In the genomic region with DNA sequence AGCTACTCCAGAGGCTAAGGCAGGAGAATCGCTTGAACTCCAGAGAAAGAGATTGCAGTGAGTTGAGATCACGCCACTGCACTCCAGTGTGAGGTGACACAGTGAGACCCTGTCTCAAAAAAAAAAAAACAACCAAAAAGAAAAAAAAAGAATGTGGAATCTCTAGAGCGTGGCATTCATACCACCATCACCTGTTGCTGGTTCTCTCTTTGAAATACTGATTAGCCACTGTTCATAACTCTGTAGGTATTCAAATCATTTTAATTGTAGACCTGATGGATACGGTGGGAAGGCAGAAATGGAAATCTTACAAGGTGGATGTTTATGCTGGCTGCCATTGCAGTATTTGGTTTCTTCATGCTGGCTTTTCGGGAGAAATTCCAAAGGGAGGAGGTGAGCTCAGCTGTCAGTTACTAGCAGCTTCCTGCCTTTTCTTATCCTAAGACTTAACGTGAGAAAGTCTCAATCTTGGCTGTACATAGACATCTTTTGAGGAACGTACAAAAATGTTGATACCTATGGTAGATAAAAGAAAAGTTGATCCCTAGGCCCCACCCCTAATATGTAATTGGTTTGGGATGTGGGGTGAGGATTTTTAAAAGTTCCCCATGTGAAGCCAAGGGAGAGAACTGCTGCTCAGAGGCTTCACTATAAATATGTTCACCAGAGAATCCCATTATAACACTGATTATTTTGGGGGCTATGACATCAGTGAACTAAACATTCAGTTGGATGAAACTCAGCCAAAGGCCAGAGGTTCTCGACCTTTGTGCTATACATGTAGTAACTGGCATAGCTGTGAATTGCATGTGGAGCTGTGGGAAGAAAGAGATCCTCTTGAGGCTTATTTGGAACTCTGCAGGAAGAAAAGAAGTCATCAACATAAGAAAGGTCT, we compare ENCODE assay signal across 2 cellular contexts.
TF ChIP-seq lines count a peak whose summit lies in the region.

No MANE protein-coding gene starts in this region.

TF ChIP-seq in GM23338, 12 proteins besides CTCF, POLR2A, EP300 and RAD21 (continues in another document):
- no peak for TF ChIP-seq NANOG (IDR thresholded peaks at IDR 0.05; ENCODE audit: borderline replicate concordance)
- no peak for TF ChIP-seq ZNF114 (CRISPR knock-in tag; IDR thresholded peaks at IDR 0.05)
- TF ChIP-seq, protein P1, sequence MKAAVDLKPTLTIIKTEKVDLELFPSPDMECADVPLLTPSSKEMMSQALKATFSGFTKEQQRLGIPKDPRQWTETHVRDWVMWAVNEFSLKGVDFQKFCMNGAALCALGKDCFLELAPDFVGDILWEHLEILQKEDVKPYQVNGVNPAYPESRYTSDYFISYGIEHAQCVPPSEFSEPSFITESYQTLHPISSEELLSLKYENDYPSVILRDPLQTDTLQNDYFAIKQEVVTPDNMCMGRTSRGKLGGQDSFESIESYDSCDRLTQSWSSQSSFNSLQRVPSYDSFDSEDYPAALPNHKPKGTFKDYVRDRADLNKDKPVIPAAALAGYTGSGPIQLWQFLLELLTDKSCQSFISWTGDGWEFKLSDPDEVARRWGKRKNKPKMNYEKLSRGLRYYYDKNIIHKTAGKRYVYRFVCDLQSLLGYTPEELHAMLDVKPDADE (IDR thresholded peaks at IDR 0.05): no peak
- TF ChIP-seq, protein P2, sequence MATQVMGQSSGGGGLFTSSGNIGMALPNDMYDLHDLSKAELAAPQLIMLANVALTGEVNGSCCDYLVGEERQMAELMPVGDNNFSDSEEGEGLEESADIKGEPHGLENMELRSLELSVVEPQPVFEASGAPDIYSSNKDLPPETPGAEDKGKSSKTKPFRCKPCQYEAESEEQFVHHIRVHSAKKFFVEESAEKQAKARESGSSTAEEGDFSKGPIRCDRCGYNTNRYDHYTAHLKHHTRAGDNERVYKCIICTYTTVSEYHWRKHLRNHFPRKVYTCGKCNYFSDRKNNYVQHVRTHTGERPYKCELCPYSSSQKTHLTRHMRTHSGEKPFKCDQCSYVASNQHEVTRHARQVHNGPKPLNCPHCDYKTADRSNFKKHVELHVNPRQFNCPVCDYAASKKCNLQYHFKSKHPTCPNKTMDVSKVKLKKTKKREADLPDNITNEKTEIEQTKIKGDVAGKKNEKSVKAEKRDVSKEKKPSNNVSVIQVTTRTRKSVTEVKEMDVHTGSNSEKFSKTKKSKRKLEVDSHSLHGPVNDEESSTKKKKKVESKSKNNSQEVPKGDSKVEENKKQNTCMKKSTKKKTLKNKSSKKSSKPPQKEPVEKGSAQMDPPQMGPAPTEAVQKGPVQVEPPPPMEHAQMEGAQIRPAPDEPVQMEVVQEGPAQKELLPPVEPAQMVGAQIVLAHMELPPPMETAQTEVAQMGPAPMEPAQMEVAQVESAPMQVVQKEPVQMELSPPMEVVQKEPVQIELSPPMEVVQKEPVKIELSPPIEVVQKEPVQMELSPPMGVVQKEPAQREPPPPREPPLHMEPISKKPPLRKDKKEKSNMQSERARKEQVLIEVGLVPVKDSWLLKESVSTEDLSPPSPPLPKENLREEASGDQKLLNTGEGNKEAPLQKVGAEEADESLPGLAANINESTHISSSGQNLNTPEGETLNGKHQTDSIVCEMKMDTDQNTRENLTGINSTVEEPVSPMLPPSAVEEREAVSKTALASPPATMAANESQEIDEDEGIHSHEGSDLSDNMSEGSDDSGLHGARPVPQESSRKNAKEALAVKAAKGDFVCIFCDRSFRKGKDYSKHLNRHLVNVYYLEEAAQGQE (IDR thresholded peaks at IDR 0.05; ENCODE audit: unreplicated experiment): no peak
- TF ChIP-seq EZH2phosphoT487 (IDR thresholded peaks at IDR 0.05; ENCODE audit: unreplicated experiment): no peak
- TF ChIP-seq JUNB (IDR thresholded peaks at IDR 0.05; ENCODE audit: unreplicated experiment): no peak
- no peak for TF ChIP-seq STAT1 (IDR thresholded peaks at IDR 0.05; ENCODE audit: unreplicated experiment)
- TF ChIP-seq CREB1 (CRISPR knock-in tag; IDR thresholded peaks at IDR 0.05; ENCODE audit: low read depth): no peak
- TF ChIP-seq ZNF331 (CRISPR knock-in tag; IDR thresholded peaks at IDR 0.05; ENCODE audit: low read depth): no peak
- TF ChIP-seq EZH2 (IDR thresholded peaks at IDR 0.05; ENCODE audit: low read depth, unreplicated experiment): no peak

TF ChIP-seq in K562, 482 proteins besides CTCF, POLR2A, EP300 and RAD21:
- TF ChIP-seq E2F3 (CRISPR knock-in tag; IDR thresholded peaks at IDR 0.05) (no peak), MEIS2 (IDR thresholded peaks at IDR 0.05; ENCODE audit: partially characterized antibody) (no peak), ZNF830 (CRISPR knock-in tag; IDR thresholded peaks at IDR 0.05) (no peak), MCM7 (IDR thresholded peaks at IDR 0.05) (no peak), NR2F6 (CRISPR knock-in tag; IDR thresholded peaks at IDR 0.05) (no peak), SRSF1 (IDR thresholded peaks at IDR 0.05; ENCODE audit: low read depth, low read length) (no peak), RBM39 (optimal IDR thresholded peaks at IDR 0.05; ENCODE audit: low read depth, low read length) (no peak), EP400 (IDR thresholded peaks at IDR 0.05) (no peak), HMG20B (CRISPR knock-in tag; IDR thresholded peaks at IDR 0.05) (no peak), KHSRP (IDR thresholded peaks at IDR 0.05) (no peak), L3MBTL2 (IDR thresholded peaks at IDR 0.05) (no peak), ZNF778 (CRISPR knock-in tag; IDR thresholded peaks at IDR 0.05) (no peak), PHTF2 (CRISPR knock-in tag; IDR thresholded peaks at IDR 0.05) (no peak), SRSF7 (optimal IDR thresholded peaks at IDR 0.05; ENCODE audit: low read depth, low read length) (no peak), ZNF57 (CRISPR knock-in tag; IDR thresholded peaks at IDR 0.05) (no peak), SP2 (IDR thresholded peaks at IDR 0.05; ENCODE audit: extremely low read depth, low read depth, low read length, poor library complexity, severe bottlenecking) (no peak), ZNF77 (CRISPR knock-in tag; IDR thresholded peaks at IDR 0.05) (no peak)
- TF ChIP-seq, protein P3, sequence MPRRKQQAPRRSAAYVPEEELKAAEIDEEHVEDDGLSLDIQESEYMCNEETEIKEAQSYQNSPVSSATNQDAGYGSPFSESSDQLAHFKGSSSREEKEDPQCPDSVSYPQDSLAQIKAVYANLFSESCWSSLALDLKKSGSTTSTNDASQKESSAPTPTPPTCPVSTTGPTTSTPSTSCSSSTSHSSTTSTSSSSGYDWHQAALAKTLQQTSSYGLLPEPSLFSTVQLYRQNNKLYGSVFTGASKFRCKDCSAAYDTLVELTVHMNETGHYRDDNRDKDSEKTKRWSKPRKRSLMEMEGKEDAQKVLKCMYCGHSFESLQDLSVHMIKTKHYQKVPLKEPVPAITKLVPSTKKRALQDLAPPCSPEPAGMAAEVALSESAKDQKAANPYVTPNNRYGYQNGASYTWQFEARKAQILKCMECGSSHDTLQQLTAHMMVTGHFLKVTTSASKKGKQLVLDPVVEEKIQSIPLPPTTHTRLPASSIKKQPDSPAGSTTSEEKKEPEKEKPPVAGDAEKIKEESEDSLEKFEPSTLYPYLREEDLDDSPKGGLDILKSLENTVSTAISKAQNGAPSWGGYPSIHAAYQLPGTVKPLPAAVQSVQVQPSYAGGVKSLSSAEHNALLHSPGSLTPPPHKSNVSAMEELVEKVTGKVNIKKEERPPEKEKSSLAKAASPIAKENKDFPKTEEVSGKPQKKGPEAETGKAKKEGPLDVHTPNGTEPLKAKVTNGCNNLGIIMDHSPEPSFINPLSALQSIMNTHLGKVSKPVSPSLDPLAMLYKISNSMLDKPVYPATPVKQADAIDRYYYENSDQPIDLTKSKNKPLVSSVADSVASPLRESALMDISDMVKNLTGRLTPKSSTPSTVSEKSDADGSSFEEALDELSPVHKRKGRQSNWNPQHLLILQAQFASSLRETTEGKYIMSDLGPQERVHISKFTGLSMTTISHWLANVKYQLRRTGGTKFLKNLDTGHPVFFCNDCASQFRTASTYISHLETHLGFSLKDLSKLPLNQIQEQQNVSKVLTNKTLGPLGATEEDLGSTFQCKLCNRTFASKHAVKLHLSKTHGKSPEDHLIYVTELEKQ (CRISPR knock-in tag; IDR thresholded peaks at IDR 0.05): no peak
